In genomic region chr10:79391231-79392019, GRCh38 we compare ENCODE assay signal across 14 cellular contexts. TPM values are rescaled to one million over a fixed set of nuclear protein-coding genes. Genes with fewer than 3 reads are reported as not detected.
A peak's percentile ranks its signal among the peaks of the same experiment; 100 is the strongest.
DNase-seq lines count a peak whose midpoint lies in the region; ATAC-seq and TF ChIP-seq lines count a peak whose summit lies in the region.
"Had no signal": no experiment of that assay in that cellular context is flagged by ENCODE, and none has a peak within 500 bp of the region (broad histone marks: within the 10 kb centered on the region; RNA-seq: fewer than 3 reads in every experiment).

No MANE protein-coding gene starts in this region.

- no peaks in the 10 kb centered on the region for H3K36me3 Mint-ChIP-seq in GM23338 (ENCODE audit: low read depth)
- H3K36me3 Mint-ChIP-seq: brain had no signal

- H3K4me1 ChIP-seq in GM23338 (ENCODE audit: insufficient read depth) (no peaks in the 10 kb centered on the region), ascending aorta (peaks cover 0 to 2% of the 10 kb centered on the region in 2 donors), right cardiac atrium (ENCODE audit: control insufficient read depth, insufficient read depth, low read length) (peaks cover 21% of the 10 kb centered on the region), spleen (peaks cover 0 to 35% (median 15%) of the 10 kb centered on the region in 6 donors)
- H3K4me1 ChIP-seq: parathyroid adenoma had no signal

- H3K36me3 ChIP-seq in GM23338 (ENCODE audit: insufficient read depth) (no peaks in the 10 kb centered on the region), ascending aorta (peaks cover 38 to 40% of the 10 kb centered on the region in 2 donors), spleen (peaks cover 0 to 38% (median 0%) of the 10 kb centered on the region in 6 donors)

- ATAC-seq in GM23338 (no peak), right cardiac atrium (peak; percentile 1 to 65)
- ATAC-seq: esophagus mucosa had no signal

- peaks cover 2% of the 10 kb centered on the region for H3K27me3 Mint-ChIP-seq in GM23338 (ENCODE audit: insufficient read depth, low read depth, poor library complexity)

- intact Hi-C loops in ascending aorta (cut with DNase I) (no loop called here), right cardiac atrium (cut with DNase I) (loop anchor here in 1 of 4 donors (10.0 kb wide), 1 partner anchor 53 kb away; the partner anchor contains the start of gene ZCCHC24), spleen (cut with DNase I; ENCODE audit: low total_unique reads) (no loop called here)

- no peak overlapping the region for H3K4me3 Mint-ChIP-seq in GM23338
- H3K4me3 Mint-ChIP-seq: brain had no signal

- no peak overlapping the region for H3K27ac ChIP-seq in GM23338 (ENCODE audit: low read depth)
- peak overlapping the region in 1 of 2 donors; percentile 21 for H3K27ac ChIP-seq in ascending aorta
- H3K27ac ChIP-seq in right cardiac atrium (ENCODE audit: low read length) = no peak overlapping the region
- peak overlapping the region in 3 of 8 donors; percentile 26 to 30 (median 27) for H3K27ac ChIP-seq in spleen
- H3K27ac ChIP-seq: parathyroid adenoma had no signal

- no peaks in the 10 kb centered on the region for H3F3A ChIP-seq in GM23338 (replicated peaks; ENCODE audit: low read depth)

- TF ChIP-seq POLR2A in spleen (IDR thresholded peaks at IDR 0.05) = no peak

- H3K9me3 ChIP-seq in ascending aorta (no peaks in the 10 kb centered on the region), right cardiac atrium (ENCODE audit: control insufficient read depth, low read length) (no peaks in the 10 kb centered on the region), spleen (no peaks in the 10 kb centered on the region)

- 67% methylated on average over 12 of the region's 12 CpGs for WGBS in right cardiac atrium
- WGBS in spleen, 5 donors = 85 to 92% (median 88%) methylated on average over 12 of the region's 12 CpGs

- no peaks in the 10 kb centered on the region for H3K9me2 ChIP-seq in GM23338 (ENCODE audit: insufficient read depth)

- H3K9me3 Mint-ChIP-seq in GM23338 = no peaks in the 10 kb centered on the region

- peak overlapping the region; percentile 40; the same call in 1 of the 2 replicates for H3K27ac Mint-ChIP-seq in GM23338

- TF ChIP-seq CTCF in GM23338 (conservative IDR thresholded peaks at IDR 0.05; ENCODE audit: low read depth in 2 of 2) (no peak), ascending aorta (IDR thresholded peaks at IDR 0.05) (no peak), spleen (IDR thresholded peaks at IDR 0.05 in 8 of 11, conservative IDR thresholded peaks at IDR 0.05 in 3 of 11) (no peak)

- H2AFZ ChIP-seq in GM23338 = no peak overlapping the region
- H2AFZ ChIP-seq: parathyroid adenoma had no signal

- no peak overlapping the region for H3K4me3 ChIP-seq in GM23338
- H3K4me3 ChIP-seq in ascending aorta = no peak overlapping the region
- no peak overlapping the region for H3K4me3 ChIP-seq in right cardiac atrium (ENCODE audit: low read length)
- no peak overlapping the region for H3K4me3 ChIP-seq in spleen

- H3K79me2 ChIP-seq in GM23338 (replicated peaks; ENCODE audit: insufficient read depth) = no peaks in the 10 kb centered on the region
- H3K79me2 ChIP-seq: parathyroid adenoma had no signal

- no peaks in the 10 kb centered on the region for H3K27me3 ChIP-seq in GM23338 (ENCODE audit: insufficient read depth)
- H3K27me3 ChIP-seq in ascending aorta = no peaks in the 10 kb centered on the region
- no peaks in the 10 kb centered on the region for H3K27me3 ChIP-seq in right cardiac atrium (ENCODE audit: control insufficient read depth, insufficient read depth)
- no peaks in the 10 kb centered on the region for H3K27me3 ChIP-seq in spleen (replicated peaks in 1 of 7)

- no peak overlapping the region for H3K4me2 ChIP-seq in GM23338

- DNase-seq in GM23338 (ENCODE audit: low spot score) (no peak), ascending aorta (ENCODE audit: low spot score in 2 of 2) (peak; percentile 8 to 62), right cardiac atrium (peak in 2 of 3 donors; percentile 55 to 65), spleen (peak; percentile 64), NCI-H1694 treated with DMSO at 0.1 percent for 48 hours (lab: John Stamatoyannopoulos, UW) (no peak), DMS153 treated with DMSO at 0.1 percent for 48 hours (lab: John Stamatoyannopoulos, UW; ENCODE audit: unreplicated experiment) (no peak), GM19238 (ENCODE audit: insufficient read length, low spot score) (no peak), SIG-M5 (lab: John Stamatoyannopoulos, UW) (no peak)
- DNase-seq: activated T-cell treated with anti-CD3 and anti-CD28 coated beads for 4 hours, Calu3, T-helper 1 cell had no signal

- no peaks in the 10 kb centered on the region for H4K20me1 ChIP-seq in GM23338 (replicated peaks; ENCODE audit: insufficient read depth)

- H3K4me1 Mint-ChIP-seq in GM23338 = no peaks in the 10 kb centered on the region

TF ChIP-seq in GM23338, 12 proteins besides CTCF, POLR2A, EP300 and RAD21:
- TF ChIP-seq EZH2phosphoT487 (IDR thresholded peaks at IDR 0.05; ENCODE audit: unreplicated experiment) (no peak), REST (IDR thresholded peaks at IDR 0.05; ENCODE audit: unreplicated experiment) (no peak), ZNF114 (CRISPR knock-in tag; IDR thresholded peaks at IDR 0.05) (no peak), JUNB (IDR thresholded peaks at IDR 0.05; ENCODE audit: unreplicated experiment) (no peak), EZH2 (IDR thresholded peaks at IDR 0.05; ENCODE audit: low read depth, unreplicated experiment) (no peak)

RNA-seq across cellular contexts. Expression of gene PPIF, which starts 44.2 kb away (rescaled TPM):
- total RNA-seq in GM23338 (2014; rRNA removed; shearing (Covaris generic)) = 42.4 and 43.6 TPM in 2 replicates
- polyA plus RNA-seq in GM23338 (2016; fragmentation: Nextera tagmentation; extraction: Ambion mirVana) (29.5 and 32.1 TPM in 2 replicates), right cardiac atrium (97.7 TPM), spleen (10 to 100 TPM; 29.2 to 66.9 (median 33.5) TPM)
- total RNA-seq in ascending aorta (172 TPM), right cardiac atrium (100 to 1,000 TPM in 3 of 4 donors, 10 to 100 TPM in 1; 91.8 to 121 (median 110) TPM), spleen (10 to 100 TPM; 65.0 to 99.3 (median 73.2) TPM)

RNA-seq across cellular contexts. Expression of gene ZCCHC24, which starts 54.0 kb away (rescaled TPM):
- 7.2 and 10.1 TPM in 2 replicates for total RNA-seq in GM23338 (2014; rRNA removed; shearing (Covaris generic))
- polyA plus RNA-seq in GM23338 (2016; fragmentation: Nextera tagmentation; extraction: Ambion mirVana) (2.0 and 2.9 TPM in 2 replicates), right cardiac atrium (31.3 TPM), spleen (10 to 100 TPM in 1 of 3 donors, 1 to 10 TPM in 2; 4.9 to 11.8 (median 5.8) TPM)
- total RNA-seq in ascending aorta (180 TPM), right cardiac atrium (10 to 100 TPM; 60.4 to 75.3 (median 63.8) TPM), spleen (10 to 100 TPM; 12.6 to 34.1 (median 27.1) TPM)

Comparison
In these comparisons a context has a peak if more than half of its experiments do, and no peak if none do; other contexts are left out.
1. DNase-seq: peak in ascending aorta (2 of 2), right cardiac atrium (2 of 3) and spleen (single experiment); none in GM23338 (single experiment), NCI-H1694 treated with DMSO at 0.1 percent for 48 hours (single experiment), DMS153 treated with DMSO at 0.1 percent for 48 hours (single experiment), GM19238 (single experiment) and SIG-M5 (single experiment).